ENCODE assay signal across 14 cellular contexts in the genomic region with DNA sequence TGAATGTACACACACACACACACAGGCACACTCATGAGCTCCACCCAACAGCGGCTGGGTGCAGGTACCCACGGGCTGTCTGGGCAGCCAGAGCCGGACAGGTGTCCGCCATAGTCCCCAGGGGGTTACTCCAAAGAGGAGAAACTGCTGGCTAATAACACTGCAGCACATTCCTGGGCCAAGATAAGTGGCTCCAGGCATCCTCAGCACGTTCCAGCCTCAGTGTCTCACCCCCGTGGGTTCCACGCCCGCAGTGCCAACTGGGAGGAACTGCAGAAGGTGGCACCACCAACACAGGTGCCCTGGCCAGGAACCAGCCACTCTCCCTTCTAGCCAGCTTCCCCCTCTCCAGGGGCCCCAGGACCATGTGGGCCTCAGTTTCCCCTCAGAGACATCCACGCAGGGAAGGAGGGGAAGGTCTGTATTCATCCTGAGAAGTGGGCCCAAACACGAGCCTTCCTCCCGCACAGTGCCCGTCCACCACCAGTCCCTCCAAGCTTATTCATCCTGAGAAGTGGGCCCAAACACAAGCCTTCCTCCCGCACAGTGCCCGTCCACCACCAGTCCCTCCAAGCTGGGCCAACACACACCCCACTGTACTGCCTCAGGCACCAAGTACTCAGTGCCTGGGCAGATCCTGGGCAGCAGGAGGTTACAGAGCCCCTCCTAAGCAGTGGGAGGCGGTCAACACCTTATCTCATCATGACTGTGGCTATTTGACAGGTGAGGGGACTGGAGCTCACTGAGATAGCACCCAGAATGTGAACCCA. TPM values are rescaled to one million over a fixed set of nuclear protein-coding genes. Genes with fewer than 3 reads are reported as not detected.
A peak's percentile ranks its signal among the peaks of the same experiment; 100 is the strongest.
DNase-seq lines count a peak whose midpoint lies in the region; ATAC-seq and TF ChIP-seq lines count a peak whose summit lies in the region.
"Had no signal": no experiment of that assay in that cellular context is flagged by ENCODE, and none has a peak within 500 bp of the region (broad histone marks: within the 10 kb centered on the region; RNA-seq: fewer than 3 reads in every experiment).

No MANE protein-coding gene starts in this region.

- no peak for TF ChIP-seq EP300 in sigmoid colon (IDR thresholded peaks at IDR 0.05)

- ATAC-seq in heart left ventricle, result peak in 1 of 4 donors; percentile 1
- no peak for ATAC-seq in left cardiac atrium
- ATAC-seq in left lung, result peak; percentile 4
- ATAC-seq in GM18858 (IDR thresholded peaks at IDR 0.05; ENCODE audit: unreplicated experiment), result no peak
- ATAC-seq in HG02840 (IDR thresholded peaks at IDR 0.05; ENCODE audit: low FRiP score, unreplicated experiment), result no peak
- no peak for ATAC-seq in CD8-positive, alpha-beta T cell
- ATAC-seq: stimulated activated naive CD8-positive, alpha-beta T cell treated with anti-CD3 and anti-CD28 coated beads, Interleukin-15, amount 100 ng/mL, for 72 hours; WTC11 had no signal

- no peak overlapping the region for H3K27ac Mint-ChIP-seq in CD8-positive, alpha-beta T cell
- H3K27ac Mint-ChIP-seq: activated naive CD4-positive, alpha-beta T cell treated with anti-CD3 and anti-CD28 coated beads, Interleukin-2, amount 10 ng/mL, durations not matched to agents 7 days and 5 days; WTC11 had no signal

- peaks cover 12% of the 10 kb centered on the region for H3K27me3 Mint-ChIP-seq in CD8-positive, alpha-beta T cell (ENCODE audit: low read depth)

- no peaks in the 10 kb centered on the region for H3K36me3 ChIP-seq in heart left ventricle
- no peaks in the 10 kb centered on the region for H3K36me3 ChIP-seq in left lung
- H3K36me3 ChIP-seq in sigmoid colon, result no peaks in the 10 kb centered on the region
- no peaks in the 10 kb centered on the region for H3K36me3 ChIP-seq in CD8-positive, alpha-beta T cell (ENCODE audit: insufficient read depth, low read length)

- TF ChIP-seq POLR2A in heart left ventricle (IDR thresholded peaks at IDR 0.05), result no peak
- no peak for TF ChIP-seq POLR2A in sigmoid colon (IDR thresholded peaks at IDR 0.05)

- no peak overlapping the region for H3K4me3 ChIP-seq in heart left ventricle
- no peak overlapping the region for H3K4me3 ChIP-seq in left lung
- H3K4me3 ChIP-seq in sigmoid colon, result no peak overlapping the region
- no peak overlapping the region for H3K4me3 ChIP-seq in CD8-positive, alpha-beta T cell (ENCODE audit: low read depth, low read length)

- H3K9me3 Mint-ChIP-seq in CD8-positive, alpha-beta T cell, result no peaks in the 10 kb centered on the region
- H3K9me3 Mint-ChIP-seq: activated naive CD4-positive, alpha-beta T cell treated with anti-CD3 and anti-CD28 coated beads, Interleukin-2, amount 10 ng/mL, durations not matched to agents 7 days and 5 days; stimulated activated naive CD8-positive, alpha-beta T cell treated with anti-CD3 and anti-CD28 coated beads, Interleukin-15, amount 100 ng/mL, for 72 hours; WTC11 had no signal

- no peak overlapping the region for H3K4me3 Mint-ChIP-seq in CD8-positive, alpha-beta T cell
- H3K4me3 Mint-ChIP-seq: activated naive CD4-positive, alpha-beta T cell treated with anti-CD3 and anti-CD28 coated beads, Interleukin-2, amount 10 ng/mL, durations not matched to agents 7 days and 5 days; stimulated activated naive CD8-positive, alpha-beta T cell treated with anti-CD3 and anti-CD28 coated beads, Interleukin-15, amount 100 ng/mL, for 72 hours; WTC11 had no signal

- H3K9me3 ChIP-seq in heart left ventricle, result no peaks in the 10 kb centered on the region
- no peaks in the 10 kb centered on the region for H3K9me3 ChIP-seq in left lung
- H3K9me3 ChIP-seq in sigmoid colon, result no peaks in the 10 kb centered on the region
- H3K9me3 ChIP-seq in CD8-positive, alpha-beta T cell (ENCODE audit: low read length), result no peaks in the 10 kb centered on the region

- H3K27me3 ChIP-seq in heart left ventricle (no peaks in the 10 kb centered on the region), left lung (no peaks in the 10 kb centered on the region), sigmoid colon (no peaks in the 10 kb centered on the region)
- no peaks in the 10 kb centered on the region for H3K27me3 ChIP-seq in CD8-positive, alpha-beta T cell (ENCODE audit: insufficient read depth, low read length)

- H3K27ac ChIP-seq in heart left ventricle (peak overlapping the region in 11 of 12 donors; percentile 57 to 97 (median 83)), left lung (no peak overlapping the region), sigmoid colon (peak overlapping the region; percentile 84 to 98 (median 96))
- H3K27ac ChIP-seq in CD8-positive, alpha-beta T cell (ENCODE audit: low read depth, low read length), result no peak overlapping the region

- TF ChIP-seq CTCF in heart left ventricle (IDR thresholded peaks at IDR 0.05) (no peak), left lung (IDR thresholded peaks at IDR 0.05) (no peak), sigmoid colon (IDR thresholded peaks at IDR 0.05) (no peak)
- TF ChIP-seq CTCF in CD8-positive, alpha-beta T cell (IDR thresholded peaks at IDR 0.05), result no peak

- no peaks in the 10 kb centered on the region for H3K4me1 Mint-ChIP-seq in CD8-positive, alpha-beta T cell (ENCODE audit: low read depth)
- H3K4me1 Mint-ChIP-seq: activated naive CD4-positive, alpha-beta T cell treated with anti-CD3 and anti-CD28 coated beads, Interleukin-2, amount 10 ng/mL, durations not matched to agents 7 days and 5 days; stimulated activated naive CD8-positive, alpha-beta T cell treated with anti-CD3 and anti-CD28 coated beads, Interleukin-15, amount 100 ng/mL, for 72 hours had no signal

- 72 to 75% (median 74%) methylated on average over 14 to 15 of the region's 15 CpGs for WGBS in heart left ventricle, 4 donors
- 90 to 91% methylated on average over 15 of the region's 15 CpGs for WGBS in sigmoid colon, 2 donors

- POLR2A ChIA-PET in CD8-positive, alpha-beta T cell (lab: Charles Lee), result no interaction called here

- intact Hi-C loops in heart left ventricle (cut with DNase I), result loop anchor here in 1 of 10 donors (5.0 kb wide), 1 partner anchor 32 kb away; no protein-coding TSS in a partner anchor
- intact Hi-C loops in left cardiac atrium (cut with DNase I), result no loop called here
- intact Hi-C loops in left lung (cut with DNase I), result no loop called here
- intact Hi-C loops in sigmoid colon (cut with DNase I), result no loop called here
- intact Hi-C loops in CD8-positive, alpha-beta T cell (cut with DNase I, micrococcal nuclease), result no loop called here

- no peaks in the 10 kb centered on the region for H3K36me3 Mint-ChIP-seq in CD8-positive, alpha-beta T cell
- H3K36me3 Mint-ChIP-seq: activated naive CD4-positive, alpha-beta T cell treated with anti-CD3 and anti-CD28 coated beads, Interleukin-2, amount 10 ng/mL, durations not matched to agents 7 days and 5 days; WTC11 had no signal

- DNase-seq in heart left ventricle (peak in 2 of 5 donors; percentile 19 to 34), left cardiac atrium (no peak), left lung (peak in 1 of 2 donors; percentile 68), sigmoid colon (peak; percentile 64), HK-2 (ENCODE audit: unreplicated experiment) (no peak)
- no peak for DNase-seq in CD8-positive, alpha-beta T cell
- DNase-seq: activated naive CD4-positive, alpha-beta T cell treated with anti-CD3 and anti-CD28 coated beads, Interleukin-2, amount 10 ng/mL, durations not matched to agents 7 days and 5 days; effector CD8-positive, alpha-beta T cell; Kasumi-1; NCI-H146; stimulated activated naive CD8-positive, alpha-beta T cell treated with anti-CD3 and anti-CD28 coated beads, Interleukin-15, amount 100 ng/mL, for 72 hours had no signal

- H3K4me1 ChIP-seq in heart left ventricle (peaks cover 20 to 98% (median 75%) of the 10 kb centered on the region in 12 donors), left lung (peaks cover 25 to 45% of the 10 kb centered on the region in 2 donors), sigmoid colon (peaks cover 0 to 98% (median 94%) of the 10 kb centered on the region in 4 donors)
- no peaks in the 10 kb centered on the region for H3K4me1 ChIP-seq in CD8-positive, alpha-beta T cell (ENCODE audit: insufficient read depth, low read length)

- CTCF ChIA-PET in CD8-positive, alpha-beta T cell (lab: Charles Lee), result no interaction called here

RNA-seq across cellular contexts. Expression of a gene that starts 47.6 kb away (rescaled TPM):
- total RNA-seq in heart left ventricle, result 100 to 1,000 TPM; 513 to 899 (median 742) TPM
- polyA plus RNA-seq in heart left ventricle, result 100 to 1,000 TPM; 243 to 339 TPM
- total RNA-seq in left cardiac atrium, result 100 to 1,000 TPM; 436 to 508 TPM
- total RNA-seq in left lung, result 100 to 1,000 TPM; 303 to 327 TPM
- 1,000 to 10,000 TPM in 2 of 4 donors, 100 to 1,000 TPM in 2; 444 to 1,607 (median 968) TPM for total RNA-seq in sigmoid colon
- 10 to 100 TPM in 2 of 3 donors, 1 to 10 TPM in 1; 3.7 to 57.2 (median 13.8) TPM for polyA plus RNA-seq in sigmoid colon
- total RNA-seq in CD8-positive, alpha-beta T cell, result not detected

Comparison
In these comparisons a context has a peak if more than half of its experiments do, and no peak if none do; other contexts are left out.
1. H3K27ac ChIP-seq: peak in heart left ventricle (11 of 12) and sigmoid colon (4 of 4); none in left lung (0 of 2) and CD8-positive, alpha-beta T cell (single experiment).
2. RNA of a gene that starts 47.6 kb away (total RNA-seq): 444 to 1,607 TPM in sigmoid colon, 513 to 899 TPM in heart left ventricle, 436 to 508 TPM in left cardiac atrium and 303 to 327 TPM in left lung; not detected in CD8-positive, alpha-beta T cell; every median in the first group is over 100 times any median in the second.